1 cellular context compared by ENCODE assay signal in genomic region chr15:51816615-51817014, GRCh38.
TF ChIP-seq lines count a peak whose summit lies in the region.

No MANE protein-coding gene starts in this region.

TF ChIP-seq in liver, 16 proteins besides CTCF, POLR2A, EP300 and RAD21 (continued from another document):
- TF ChIP-seq REST (IDR thresholded peaks at IDR 0.05): peak; percentile 35
- TF ChIP-seq RXRA (IDR thresholded peaks at IDR 0.05): peak; percentile 98 to 99
- no peak for TF ChIP-seq TAF1 (conservative IDR thresholded peaks at IDR 0.05)
- TF ChIP-seq, protein P1, sequence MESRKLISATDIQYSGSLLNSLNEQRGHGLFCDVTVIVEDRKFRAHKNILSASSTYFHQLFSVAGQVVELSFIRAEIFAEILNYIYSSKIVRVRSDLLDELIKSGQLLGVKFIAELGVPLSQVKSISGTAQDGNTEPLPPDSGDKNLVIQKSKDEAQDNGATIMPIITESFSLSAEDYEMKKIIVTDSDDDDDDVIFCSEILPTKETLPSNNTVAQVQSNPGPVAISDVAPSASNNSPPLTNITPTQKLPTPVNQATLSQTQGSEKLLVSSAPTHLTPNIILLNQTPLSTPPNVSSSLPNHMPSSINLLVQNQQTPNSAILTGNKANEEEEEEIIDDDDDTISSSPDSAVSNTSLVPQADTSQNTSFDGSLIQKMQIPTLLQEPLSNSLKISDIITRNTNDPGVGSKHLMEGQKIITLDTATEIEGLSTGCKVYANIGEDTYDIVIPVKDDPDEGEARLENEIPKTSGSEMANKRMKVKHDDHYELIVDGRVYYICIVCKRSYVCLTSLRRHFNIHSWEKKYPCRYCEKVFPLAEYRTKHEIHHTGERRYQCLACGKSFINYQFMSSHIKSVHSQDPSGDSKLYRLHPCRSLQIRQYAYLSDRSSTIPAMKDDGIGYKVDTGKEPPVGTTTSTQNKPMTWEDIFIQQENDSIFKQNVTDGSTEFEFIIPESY (IDR thresholded peaks at IDR 0.05): peak; percentile 59
- TF ChIP-seq FOXA2 (IDR thresholded peaks at IDR 0.05): no peak
- peak; percentile 95 to 99 for TF ChIP-seq HNF4A (conservative IDR thresholded peaks at IDR 0.05)
- peak; percentile 57 for TF ChIP-seq YY1 (IDR thresholded peaks at IDR 0.05)
